In the genomic region with DNA sequence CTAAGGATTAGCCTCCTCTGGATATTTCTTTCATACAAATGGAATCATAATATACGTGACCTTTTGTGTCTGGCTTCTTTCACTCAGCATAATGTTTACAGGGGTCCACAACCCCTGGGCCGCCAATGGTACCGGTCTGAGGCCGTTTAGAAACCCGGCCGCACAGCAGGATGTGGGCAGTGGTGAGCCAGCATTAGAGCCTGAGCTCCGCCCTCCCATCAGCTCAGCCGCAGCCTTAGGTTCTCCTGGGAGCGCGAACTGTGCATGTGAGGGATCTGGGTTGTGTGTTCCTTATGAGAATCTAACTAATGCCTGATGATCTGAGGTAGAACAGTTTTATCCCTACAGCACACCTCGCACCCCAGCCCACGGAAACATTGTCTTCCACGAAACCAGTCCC, we compare ENCODE assay signal across 22 cellular contexts.
"Had no signal": no experiment of that assay in that cellular context is flagged by ENCODE, and none has a peak within 500 bp of the region (broad histone marks: within the 10 kb centered on the region; RNA-seq: fewer than 3 reads in every experiment).

No MANE protein-coding gene starts in this region.

- FAIRE-seq: HTR-8/SVneo, RCC 7860 had no signal

- H3K27ac ChIP-seq: RWPE1 had no signal

- H3K4me3 Mint-ChIP-seq: IgD-negative memory B cell, T-cell had no signal

- H3K9me3 ChIP-seq: SK-N-SH had no signal

- H3K36me3 ChIP-seq: MG63 had no signal

- ATAC-seq: T-cell had no signal

- DNase-seq: Karpas-422, KG1, MG63, NCI-H1092, NCI-H1436, NCI-H187, NCI-H2029, NCI-H2081 treated with DMSO at 0.1 percent for 48 hours, NCI-H2171, NCI-H446, NCI-H510A, NCI-H524 treated with DMSO at 0.1 percent for 48 hours, NCI-H69, NCI-H774, SHP77, SK-N-SH, SW 1271, T-cell had no signal

- H3K9ac ChIP-seq: SK-N-SH had no signal

- H3K4me3 ChIP-seq: MG63 had no signal

- H3K4me1 Mint-ChIP-seq: T-cell had no signal

- H3K36me3 Mint-ChIP-seq: IgD-negative memory B cell, T-cell had no signal

- H3K4me2 ChIP-seq: SK-N-SH had no signal
